Comparison of ENCODE assay signal across 29 cellular contexts in genomic region chr4:152299553-152299952, GRCh38.
"Had no signal": no experiment of that assay in that cellular context is flagged by ENCODE, and none has a peak within 500 bp of the region (broad histone marks: within the 10 kb centered on the region; RNA-seq: fewer than 3 reads in every experiment).

No MANE protein-coding gene starts in this region.

- H3K4me1 Mint-ChIP-seq: natural killer cell; stimulated activated effector memory CD8-positive, alpha-beta T cell treated with anti-CD3 and anti-CD28 coated beads, Interleukin-12 subunit alpha, Interleukin-12 subunit beta, amount 100 ng/mL, for 72 hours; stimulated activated naive B cell treated with anti-CD40 and anti-IgM and Interleukin-4, amounts not matched to agents 10 μg/mL and 1 μg/mL and 100 μg/mL, for 72 hours had no signal

- H3K9me3 Mint-ChIP-seq: naive thymus-derived CD4-positive, alpha-beta T cell; natural killer cell; nephron; neural progenitor cell; stimulated activated effector memory CD8-positive, alpha-beta T cell treated with anti-CD3 and anti-CD28 coated beads, Interleukin-12 subunit alpha, Interleukin-12 subunit beta, amount 100 ng/mL, for 72 hours; stimulated activated naive B cell treated with anti-CD40 and anti-IgM and Interleukin-4, amounts not matched to agents 10 μg/mL and 1 μg/mL and 100 μg/mL, for 72 hours; stimulated activated naive CD8-positive, alpha-beta T cell treated with anti-CD3 and anti-CD28 coated beads, Interleukin-15, Interleukin-2, amounts not matched to agents 100 ng/mL and 50 ng/mL, for 24 hours had no signal

- H3K9ac ChIP-seq: neural progenitor cell, parathyroid adenoma had no signal

- H3K4me2 ChIP-seq: neural progenitor cell had no signal

- H3K9me3 ChIP-seq: ovary, psoas muscle, right lobe of liver, sigmoid colon, stomach, thoracic aorta, thyroid gland, tibial nerve, upper lobe of left lung, vagina had no signal

- H3K4me3 Mint-ChIP-seq: naive thymus-derived CD4-positive, alpha-beta T cell; natural killer cell; nephron; neural progenitor cell; stimulated activated effector memory CD8-positive, alpha-beta T cell treated with anti-CD3 and anti-CD28 coated beads, Interleukin-12 subunit alpha, Interleukin-12 subunit beta, amount 100 ng/mL, for 72 hours; stimulated activated naive B cell treated with anti-CD40 and anti-IgM and Interleukin-4, amounts not matched to agents 10 μg/mL and 1 μg/mL and 100 μg/mL, for 72 hours; stimulated activated naive CD8-positive, alpha-beta T cell treated with anti-CD3 and anti-CD28 coated beads, Interleukin-15, Interleukin-2, amounts not matched to agents 100 ng/mL and 50 ng/mL, for 24 hours had no signal

- H3K27me3 Mint-ChIP-seq: stimulated activated naive B cell treated with anti-CD40 and anti-IgM and Interleukin-4, amounts not matched to agents 10 μg/mL and 1 μg/mL and 100 μg/mL, for 72 hours; stimulated activated naive CD8-positive, alpha-beta T cell treated with anti-CD3 and anti-CD28 coated beads, Interleukin-15, Interleukin-2, amounts not matched to agents 100 ng/mL and 50 ng/mL, for 24 hours had no signal

- DNase-seq: naive thymus-derived CD4-positive, alpha-beta T cell; natural killer cell; occipital lobe; ovary; posterior cingulate gyrus; psoas muscle; right cardiac atrium; right lobe of liver; sigmoid colon; small intestine; stimulated activated CD4-positive, alpha-beta T cell treated with anti-CD3 and anti-CD28 coated beads, Interleukin-15, amount 100 ng/mL, for 24 hours; stimulated activated CD4-positive, alpha-beta T cell treated with anti-CD3 and anti-CD28 coated beads, Interleukin-2, amount 100 ng/mL, for 24 hours; stimulated activated CD4-positive, alpha-beta T cell treated with anti-CD3 and anti-CD28 coated beads, Interleukin-2, amount 100 ng/mL, for 48 hours; stimulated activated CD4-positive, alpha-beta T cell treated with anti-CD3 and anti-CD28 coated beads, Interleukin-4, amount 100 ng/mL, for 24 hours; stimulated activated naive B cell treated with anti-CD40 and anti-IgM and Interleukin-4, amounts not matched to agents 10 μg/mL and 1 μg/mL and 100 μg/mL, for 72 hours; stimulated activated naive CD4-positive, alpha-beta T cell treated with Interleukin-2 at 50 U/mL for 16 hours; stomach; thyroid gland; trophoblast cell; upper lobe of left lung had no signal

- H3K27ac Mint-ChIP-seq: natural killer cell; nephron; neural progenitor cell; progenitor cell of endocrine pancreas; stimulated activated effector memory CD8-positive, alpha-beta T cell treated with anti-CD3 and anti-CD28 coated beads, Interleukin-12 subunit alpha, Interleukin-12 subunit beta, amount 100 ng/mL, for 72 hours; stimulated activated naive B cell treated with anti-CD40 and anti-IgM and Interleukin-4, amounts not matched to agents 10 μg/mL and 1 μg/mL and 100 μg/mL, for 72 hours; stimulated activated naive CD8-positive, alpha-beta T cell treated with anti-CD3 and anti-CD28 coated beads, Interleukin-15, Interleukin-2, amounts not matched to agents 100 ng/mL and 50 ng/mL, for 24 hours had no signal

- ATAC-seq: naive thymus-derived CD4-positive, alpha-beta T cell; natural killer cell; psoas muscle; right cardiac atrium; right lobe of liver; stimulated activated effector memory CD8-positive, alpha-beta T cell treated with anti-CD3 and anti-CD28 coated beads, Interleukin-12 subunit alpha, Interleukin-12 subunit beta, amount 100 ng/mL, for 72 hours; stimulated activated naive B cell treated with anti-CD40 and anti-IgM and Interleukin-4, amounts not matched to agents 10 μg/mL and 1 μg/mL and 100 μg/mL, for 72 hours had no signal

- H3K36me3 ChIP-seq: neural progenitor cell, ovary, right lobe of liver, sigmoid colon, stomach, thoracic aorta, thyroid gland, tibial nerve, upper lobe of left lung, vagina had no signal

- H3K4me1 ChIP-seq: neural progenitor cell, parathyroid adenoma, psoas muscle, right lobe of liver, sigmoid colon, stomach, thyroid gland, upper lobe of left lung, vagina had no signal

- H3K4me3 ChIP-seq: neural progenitor cell, ovary, psoas muscle, right lobe of liver, sigmoid colon, stomach, thoracic aorta, thyroid gland, tibial nerve, upper lobe of left lung, vagina had no signal

- H3K27me3 ChIP-seq: neural progenitor cell, ovary, right lobe of liver, sigmoid colon, stomach, thyroid gland, tibial nerve, upper lobe of left lung, vagina had no signal

- H2AFZ ChIP-seq: neural progenitor cell, parathyroid adenoma had no signal

- H3K27ac ChIP-seq: neural progenitor cell, ovary, parathyroid adenoma, psoas muscle, right lobe of liver, sigmoid colon, stomach, thoracic aorta, thyroid gland, tibial nerve, upper lobe of left lung, vagina had no signal

- H3K36me3 Mint-ChIP-seq: natural killer cell; neural progenitor cell; stimulated activated effector memory CD8-positive, alpha-beta T cell treated with anti-CD3 and anti-CD28 coated beads, Interleukin-12 subunit alpha, Interleukin-12 subunit beta, amount 100 ng/mL, for 72 hours; stimulated activated naive B cell treated with anti-CD40 and anti-IgM and Interleukin-4, amounts not matched to agents 10 μg/mL and 1 μg/mL and 100 μg/mL, for 72 hours had no signal

- H3K79me2 ChIP-seq: parathyroid adenoma had no signal
